ENCODE assay signal across 9 cellular contexts in genomic region chr12:95859947-95860850, GRCh38. TPM values are rescaled to one million over a fixed set of nuclear protein-coding genes. Genes with fewer than 3 reads are reported as not detected.
DNase-seq lines count a peak whose midpoint lies in the region; ATAC-seq, FAIRE-seq and TF ChIP-seq lines count a peak whose summit lies in the region.
"Had no signal": no experiment of that assay in that cellular context is flagged by ENCODE, and none has a peak within 500 bp of the region (broad histone marks: within the 10 kb centered on the region; RNA-seq: fewer than 3 reads in every experiment).

No MANE protein-coding gene starts in this region.

- in situ Hi-C loops in HepG2 (cut with HindIII; ENCODE audit: extremely low pct_ligation_motif_present, low pct_unique_long_range_greater_than_20kb), result no loop called here

- no peak for FAIRE-seq in HepG2 (lab: Jason Lieb, UNC)

- no peak for ATAC-seq in stimulated activated naive CD8-positive, alpha-beta T cell treated with anti-CD3 and anti-CD28 coated beads, Interleukin-15, amount 100 ng/mL, for 72 hours
- no peak for ATAC-seq in HepG2
- ATAC-seq in aorta (ENCODE audit: low FRiP score), result no peak
- no peak for ATAC-seq in HG02981 (IDR thresholded peaks at IDR 0.05; ENCODE audit: unreplicated experiment)

- H3K27ac ChIP-seq in HepG2 (ENCODE audit: extremely low read length, insufficient read depth, low read length) (peak overlapping the region; percentile 84), aorta (ENCODE audit: low read depth in 1 of 2, low read length in 2 of 2) (no peak overlapping the region)

- TF ChIP-seq CTCF in HepG2 (CRISPR knock-in tag; IDR thresholded peaks at IDR 0.05), result no peak

- CTCF ChIA-PET in HepG2 (lab: Yijun Ruan, JAX; ENCODE audit: low intra/inter-chr PET ratio, low total read pairs), result no interaction called here
- CTCF ChIA-PET in activated naive CD4-positive, alpha-beta T cell treated with anti-CD3 and anti-CD28 coated beads, Interleukin-2, amount 10 ng/mL, durations not matched to agents 7 days and 5 days (lab: Charles Lee), result interaction anchor here (0.6 to 1.5 kb wide), 2 partner anchors 12 to 31 kb away, joined by 3 to 4 read pairs; no protein-coding TSS in a partner anchor

- TF ChIP-seq EP300 in HepG2 (IDR thresholded peaks at IDR 0.05; ENCODE audit: low read depth in 2 of 2, low read length in 2 of 2), result no peak
- no peak for TF ChIP-seq EP300 in HepG2 (CRISPR knock-in tag; IDR thresholded peaks at IDR 0.05; ENCODE audit: borderline replicate concordance)

- intact Hi-C loops in HepG2 (cut with micrococcal nuclease; ENCODE audit: unreplicated experiment) (loop anchor here (5.0 kb wide), 1 partner anchor 137 kb away; the partner anchor contains the start of gene HAL), aorta (cut with DNase I) (no loop called here)

- peak overlapping the region; percentile 64 for H3K4me3 Mint-ChIP-seq in stimulated activated naive CD8-positive, alpha-beta T cell treated with anti-CD3 and anti-CD28 coated beads, Interleukin-15, Interleukin-2, amounts not matched to agents 100 ng/mL and 50 ng/mL, for 24 hours
- H3K4me3 Mint-ChIP-seq in stimulated activated naive CD8-positive, alpha-beta T cell treated with anti-CD3 and anti-CD28 coated beads, Interleukin-15, amount 100 ng/mL, for 72 hours, result no peak overlapping the region
- H3K4me3 Mint-ChIP-seq in activated naive CD4-positive, alpha-beta T cell treated with anti-CD3 and anti-CD28 coated beads, Interleukin-2, amount 10 ng/mL, durations not matched to agents 7 days and 5 days, result no peak overlapping the region
- H3K4me3 Mint-ChIP-seq: neural crest cell had no signal

- peaks cover 58% of the 10 kb centered on the region for H3K79me2 ChIP-seq in HepG2 (ENCODE audit: insufficient read depth, low read length)

- H3K27me3 ChIP-seq in adipocyte (replicated peaks; ENCODE audit: control insufficient read depth, insufficient read depth, low read length) (no peaks in the 10 kb centered on the region), HepG2 (ENCODE audit: control insufficient read depth in 1 of 2, insufficient read depth in 2 of 2, low read length in 2 of 2) (no peaks in the 10 kb centered on the region; a peak in 1 of 5 replicates), aorta (ENCODE audit: control insufficient read depth in 1 of 2, insufficient read depth in 2 of 2, low read length in 1 of 2) (no peaks in the 10 kb centered on the region)

- peaks cover 20% of the 10 kb centered on the region for H3K4me1 ChIP-seq in adipocyte (ENCODE audit: control insufficient read depth, insufficient read depth, low read length)
- peaks cover 66% of the 10 kb centered on the region for H3K4me1 ChIP-seq in HepG2 (ENCODE audit: insufficient read depth, low read length)
- peaks cover 2 to 6% of the 10 kb centered on the region in 2 donors for H3K4me1 ChIP-seq in aorta (ENCODE audit: control insufficient read depth in 1 of 2, insufficient read depth in 2 of 2, low read length in 2 of 2)

- H3K4me2 ChIP-seq in HepG2 (ENCODE audit: low read depth, low read length), result peak overlapping the region; percentile 90

- H3K9ac ChIP-seq in adipocyte (ENCODE audit: low read length) (peak overlapping the region; percentile 81), HepG2 (ENCODE audit: insufficient read depth, low read depth, low read length) (peak overlapping the region; percentile 90)

- peaks cover 24% of the 10 kb centered on the region for H3K4me1 Mint-ChIP-seq in stimulated activated naive CD8-positive, alpha-beta T cell treated with anti-CD3 and anti-CD28 coated beads, Interleukin-15, Interleukin-2, amounts not matched to agents 100 ng/mL and 50 ng/mL, for 24 hours (ENCODE audit: low read depth)
- H3K4me1 Mint-ChIP-seq in stimulated activated naive CD8-positive, alpha-beta T cell treated with anti-CD3 and anti-CD28 coated beads, Interleukin-15, amount 100 ng/mL, for 72 hours, result peaks cover 30% of the 10 kb centered on the region
- peaks cover 21% of the 10 kb centered on the region for H3K4me1 Mint-ChIP-seq in activated naive CD4-positive, alpha-beta T cell treated with anti-CD3 and anti-CD28 coated beads, Interleukin-2, amount 10 ng/mL, durations not matched to agents 7 days and 5 days

- H3K36me3 Mint-ChIP-seq in stimulated activated naive CD8-positive, alpha-beta T cell treated with anti-CD3 and anti-CD28 coated beads, Interleukin-15, Interleukin-2, amounts not matched to agents 100 ng/mL and 50 ng/mL, for 24 hours (ENCODE audit: low read depth), result peaks cover 45% of the 10 kb centered on the region
- H3K36me3 Mint-ChIP-seq in activated naive CD4-positive, alpha-beta T cell treated with anti-CD3 and anti-CD28 coated beads, Interleukin-2, amount 10 ng/mL, durations not matched to agents 7 days and 5 days, result peaks cover 31% of the 10 kb centered on the region

- BruUV-seq in HepG2 (replicated peaks; lab: Mats Ljungman, UMichigan), result no TSS peak

- H3K9me3 ChIP-seq in adipocyte (ENCODE audit: control insufficient read depth, low read length) (no peaks in the 10 kb centered on the region), HepG2 (ENCODE audit: low read length) (no peaks in the 10 kb centered on the region), aorta (ENCODE audit: control insufficient read depth, low read length) (no peaks in the 10 kb centered on the region)

- H4K20me1 ChIP-seq in HepG2 (ENCODE audit: insufficient read depth, low read length), result peaks cover 7% of the 10 kb centered on the region

- no peak overlapping the region for H2AFZ ChIP-seq in HepG2 (ENCODE audit: low read length)

- no peak for TF ChIP-seq POLR2A in HepG2 (IDR thresholded peaks at IDR 0.05; ENCODE audit: insufficient read depth in 1 of 2, low read depth in 2 of 2, low read length in 2 of 2)

- H3K27ac Mint-ChIP-seq in stimulated activated naive CD8-positive, alpha-beta T cell treated with anti-CD3 and anti-CD28 coated beads, Interleukin-15, Interleukin-2, amounts not matched to agents 100 ng/mL and 50 ng/mL, for 24 hours, result no peak overlapping the region
- peak overlapping the region in 1 of 2 donors; percentile 74 for H3K27ac Mint-ChIP-seq in stimulated activated naive CD8-positive, alpha-beta T cell treated with anti-CD3 and anti-CD28 coated beads, Interleukin-15, amount 100 ng/mL, for 72 hours
- no peak overlapping the region for H3K27ac Mint-ChIP-seq in activated naive CD4-positive, alpha-beta T cell treated with anti-CD3 and anti-CD28 coated beads, Interleukin-2, amount 10 ng/mL, durations not matched to agents 7 days and 5 days

- POLR2A ChIA-PET in HepG2 (lab: Yijun Ruan, JAX), result interaction anchor here (0.6 kb wide), 1 partner anchor 1431 kb away, joined by 3 read pairs; no protein-coding TSS in a partner anchor

- H3K27me3 Mint-ChIP-seq in stimulated activated naive CD8-positive, alpha-beta T cell treated with anti-CD3 and anti-CD28 coated beads, Interleukin-15, Interleukin-2, amounts not matched to agents 100 ng/mL and 50 ng/mL, for 24 hours, result peaks cover 3% of the 10 kb centered on the region
- H3K27me3 Mint-ChIP-seq in stimulated activated naive CD8-positive, alpha-beta T cell treated with anti-CD3 and anti-CD28 coated beads, Interleukin-15, amount 100 ng/mL, for 72 hours, result peaks cover 8% of the 10 kb centered on the region
- H3K27me3 Mint-ChIP-seq in activated naive CD4-positive, alpha-beta T cell treated with anti-CD3 and anti-CD28 coated beads, Interleukin-2, amount 10 ng/mL, durations not matched to agents 7 days and 5 days, result peaks cover 11% of the 10 kb centered on the region

- DNase-seq in stimulated activated naive CD8-positive, alpha-beta T cell treated with anti-CD3 and anti-CD28 coated beads, Interleukin-15, amount 100 ng/mL, for 72 hours, result no peak
- peak; percentile 8 for DNase-seq in adipocyte (ENCODE audit: low read depth)
- no peak for DNase-seq in HepG2 (ENCODE audit: low spot score)
- DNase-seq in aorta, result no peak
- DNase-seq in NCI-H128 (lab: John Stamatoyannopoulos, UW; ENCODE audit: unreplicated experiment), result no peak
- DNase-seq in activated naive CD4-positive, alpha-beta T cell treated with anti-CD3 and anti-CD28 coated beads, Interleukin-2, amount 10 ng/mL, durations not matched to agents 7 days and 5 days, result no peak

- no peak for TF ChIP-seq RAD21 in HepG2 (CRISPR knock-in tag; IDR thresholded peaks at IDR 0.05)

- H3K36me3 ChIP-seq in adipocyte (ENCODE audit: control insufficient read depth, insufficient read depth, low read length, severe bottlenecking), result peaks cover 41% of the 10 kb centered on the region
- H3K36me3 ChIP-seq in HepG2 (replicated peaks in 1 of 2; ENCODE audit: control insufficient read depth in 1 of 2, insufficient read depth in 2 of 2, low read length in 2 of 2), result peaks cover 4 to 30% of the 10 kb centered on the region in 2 experiments
- peaks cover 2 to 4% of the 10 kb centered on the region in 2 donors for H3K36me3 ChIP-seq in aorta (ENCODE audit: control insufficient read depth in 1 of 2, insufficient read depth in 2 of 2, low read length in 1 of 2)

- WGBS in HepG2 (ENCODE audit: low lambda C conversion rate), result 48% methylated on average over 10 of the region's 10 CpGs
- WGBS in aorta, 2 donors, result 72% methylated on average over 10 of the region's 10 CpGs

- H3K9me3 Mint-ChIP-seq in stimulated activated naive CD8-positive, alpha-beta T cell treated with anti-CD3 and anti-CD28 coated beads, Interleukin-15, Interleukin-2, amounts not matched to agents 100 ng/mL and 50 ng/mL, for 24 hours, result no peaks in the 10 kb centered on the region
- no peaks in the 10 kb centered on the region for H3K9me3 Mint-ChIP-seq in stimulated activated naive CD8-positive, alpha-beta T cell treated with anti-CD3 and anti-CD28 coated beads, Interleukin-15, amount 100 ng/mL, for 72 hours
- H3K9me3 Mint-ChIP-seq in activated naive CD4-positive, alpha-beta T cell treated with anti-CD3 and anti-CD28 coated beads, Interleukin-2, amount 10 ng/mL, durations not matched to agents 7 days and 5 days, result no peaks in the 10 kb centered on the region
- H3K9me3 Mint-ChIP-seq: neural crest cell had no signal

- peak overlapping the region; percentile 88 for H3K4me3 ChIP-seq in adipocyte (ENCODE audit: low read length)
- peak overlapping the region; percentile 84 to 87 (median 85) for H3K4me3 ChIP-seq in HepG2 (replicated peaks in 1 of 3; ENCODE audit: insufficient read depth in 1 of 3, low read depth in 2 of 3, low read length in 3 of 3)
- peak overlapping the region; percentile 6 to 58 for H3K4me3 ChIP-seq in aorta (ENCODE audit: low read length in 2 of 2)

RNA-seq across cellular contexts. Expression of gene SNRPF, which starts 1.4 kb away (rescaled TPM):
- total RNA-seq in HepG2 (2016; rRNA removed; fragmentation: Illumina TruSeq; extraction: Trizol) (77.2 and 94.7 TPM in 2 replicates), aorta (10 to 100 TPM; 11.7 to 14.9 TPM)
- 26.9 and 33.1 TPM in 2 replicates for total RNA-seq in HepG2 (2016; cell fraction: cytosol; rRNA removed; fragmentation: Illumina TruSeq; extraction: Trizol; ENCODE audit: low read depth)
- total RNA-seq in HepG2 (2016; cell fraction: insoluble cytoplasmic fraction; rRNA removed; fragmentation: Illumina TruSeq; extraction: Trizol), result 81.2 and 98.9 TPM in 2 replicates
- total RNA-seq in HepG2 (2016; cell fraction: membrane; rRNA removed; fragmentation: Illumina TruSeq; extraction: Trizol), result 44.1 and 49.3 TPM in 2 replicates
- 43.9 and 45.5 TPM in 2 replicates for total RNA-seq in HepG2 (2016; cell fraction: nucleus; rRNA removed; fragmentation: Illumina TruSeq; extraction: Trizol)
- polyA plus RNA-seq in HepG2 (2011; rRNA removed) (24.3 and 31.7 TPM in 2 replicates), aorta (10 to 100 TPM; 17.5 to 41.3 TPM)
- 12.6 and 12.9 TPM in 2 replicates for polyA plus RNA-seq in HepG2 (2011; cell fraction: cytosol; rRNA removed)
- 5.8 TPM in 2 replicates for polyA plus RNA-seq in HepG2 (2011; cell fraction: nucleus; rRNA removed)
- 42.8 and 62.0 TPM in 2 replicates for polyA plus RNA-seq in HepG2 (2012)
- polyA plus RNA-seq in HepG2 (2016; cell fraction: cytosol; fragmentation: Illumina TruSeq; extraction: Trizol; ENCODE audit: low read depth), result 44.6 and 58.9 TPM in 2 replicates
- polyA plus RNA-seq in HepG2 (2016; cell fraction: insoluble cytoplasmic fraction; fragmentation: Illumina TruSeq; extraction: Trizol; ENCODE audit: low read depth), result 161 and 181 TPM in 2 replicates
- 62.3 and 79.4 TPM in 2 replicates for polyA plus RNA-seq in HepG2 (2016; cell fraction: membrane; fragmentation: Illumina TruSeq; extraction: Trizol; ENCODE audit: low read depth)
- 67.6 and 85.9 TPM in 2 replicates for polyA plus RNA-seq in HepG2 (2016; cell fraction: nucleus; fragmentation: Illumina TruSeq; extraction: Trizol; ENCODE audit: insufficient read depth, low read depth)
- 6.8 and 8.3 TPM in 2 replicates for polyA minus RNA-seq in HepG2 (2011; rRNA and poly(A)+ RNA removed; ENCODE audit: low replicate concordance)
- polyA minus RNA-seq in HepG2 (2011; cell fraction: cytosol; rRNA and poly(A)+ RNA removed), result 5.1 and 7.6 TPM in 2 replicates
- polyA minus RNA-seq in HepG2 (2011; cell fraction: nucleus; rRNA and poly(A)+ RNA removed), result 24.0 and 29.7 TPM in 2 replicates

Comparison
In these comparisons a context has a peak if more than half of its experiments do, and no peak if none do; other contexts are left out.
1. H3K4me3 ChIP-seq: peak in every context shown above with its lines; median percentile 88 in adipocyte; 85 in HepG2; 32 in aorta.